17 cellular contexts compared by ENCODE assay signal in the genomic region with DNA sequence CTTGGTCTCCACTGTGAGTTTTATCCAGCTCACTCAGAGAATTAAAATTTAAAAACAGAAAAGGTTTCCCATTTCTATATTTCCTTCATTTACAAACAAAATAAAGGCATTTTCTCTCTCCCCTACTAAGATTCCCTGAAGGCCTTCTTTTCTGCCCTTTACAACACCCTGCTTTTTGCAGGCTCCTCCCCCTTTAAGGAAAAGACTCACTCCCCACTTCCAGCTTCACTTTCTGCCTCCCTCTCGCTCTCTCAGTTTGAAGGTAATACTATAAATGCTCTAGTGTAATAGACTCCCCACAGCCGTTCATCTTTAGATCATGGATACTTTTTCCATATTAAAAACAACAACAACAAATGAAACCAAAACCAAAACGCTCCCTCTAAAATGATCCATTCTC. TPM values are rescaled to one million over a fixed set of nuclear protein-coding genes. Genes with fewer than 3 reads are reported as not detected.
DNase-seq lines count a peak whose midpoint lies in the region; ATAC-seq and TF ChIP-seq lines count a peak whose summit lies in the region.
"Had no signal": no experiment of that assay in that cellular context is flagged by ENCODE, and none has a peak within 500 bp of the region (broad histone marks: within the 10 kb centered on the region; RNA-seq: fewer than 3 reads in every experiment).

No MANE protein-coding gene starts in this region.

- H3K4me3 ChIP-seq in CD4-positive, CD25-positive, alpha-beta regulatory T cell (ENCODE audit: low read depth, low read length), result no peak overlapping the region
- H3K4me3 ChIP-seq in MM.1S (ENCODE audit: low read length) (no peak overlapping the region), adipocyte (ENCODE audit: low read length) (no peak overlapping the region), neural progenitor cell (no peak overlapping the region)
- H3K4me3 ChIP-seq: Peyer's patch had no signal

- H3F3A ChIP-seq in MM.1S (ENCODE audit: insufficient read depth, low read length) (no peaks in the 10 kb centered on the region), neural progenitor cell (ENCODE audit: low read depth) (no peaks in the 10 kb centered on the region)

- H3K79me2 ChIP-seq in MM.1S (ENCODE audit: low read length) (no peaks in the 10 kb centered on the region), neural progenitor cell (ENCODE audit: low read depth) (no peaks in the 10 kb centered on the region)

- no peak overlapping the region for H3K27ac ChIP-seq in CD4-positive, CD25-positive, alpha-beta regulatory T cell (ENCODE audit: insufficient read depth, low read length, poor library complexity, severe bottlenecking)
- no peak overlapping the region for H3K27ac ChIP-seq in MM.1S (ENCODE audit: low read length)
- H3K27ac ChIP-seq in neural progenitor cell, result no peak overlapping the region
- H3K27ac ChIP-seq: Peyer's patch had no signal

- TF ChIP-seq CTCF in MM.1S (IDR thresholded peaks at IDR 0.05; ENCODE audit: low read length) (no peak), neural progenitor cell (IDR thresholded peaks at IDR 0.05) (no peak), endothelial cell (IDR thresholded peaks at IDR 0.05; ENCODE audit: unreplicated experiment) (no peak)

- H4K20me1 ChIP-seq in MM.1S (ENCODE audit: insufficient read depth, low read length), result no peaks in the 10 kb centered on the region
- no peaks in the 10 kb centered on the region for H4K20me1 ChIP-seq in neural progenitor cell (ENCODE audit: low read depth)

- H2AFZ ChIP-seq in MM.1S (ENCODE audit: low read length) (0 out of 2 replicates have a peak overlapping the region, but pooled peaks have one; percentile 4), neural progenitor cell (replicated peaks) (peak overlapping the region; percentile 10)

- no peaks in the 10 kb centered on the region for H3K27me3 ChIP-seq in CD4-positive, CD25-positive, alpha-beta regulatory T cell (ENCODE audit: control insufficient read depth, insufficient read depth, low read length)
- H3K27me3 ChIP-seq in MM.1S (replicated peaks; ENCODE audit: insufficient read depth, low read length) (no peaks in the 10 kb centered on the region), adipocyte (replicated peaks; ENCODE audit: control insufficient read depth, insufficient read depth, low read length) (no peaks in the 10 kb centered on the region), neural progenitor cell (no peaks in the 10 kb centered on the region)
- H3K27me3 ChIP-seq: Peyer's patch had no signal

- peak overlapping the region in 2 of 3 donors; percentile 20 to 37 for H3K27ac Mint-ChIP-seq in CD4-positive, CD25-positive, alpha-beta regulatory T cell
- H3K27ac Mint-ChIP-seq in neural progenitor cell (no peak overlapping the region), endothelial cell (ENCODE audit: unreplicated experiment) (no peak overlapping the region)

- H3K9me3 Mint-ChIP-seq in CD4-positive, CD25-positive, alpha-beta regulatory T cell, result no peaks in the 10 kb centered on the region
- H3K9me3 Mint-ChIP-seq in neural progenitor cell (no peaks in the 10 kb centered on the region), endothelial cell (ENCODE audit: unreplicated experiment) (no peaks in the 10 kb centered on the region)
- H3K9me3 Mint-ChIP-seq: IgD-negative memory B cell had no signal

- no peak overlapping the region for H3K4me3 Mint-ChIP-seq in CD4-positive, CD25-positive, alpha-beta regulatory T cell
- H3K4me3 Mint-ChIP-seq in neural progenitor cell (no peak overlapping the region), endothelial cell (ENCODE audit: unreplicated experiment) (no peak overlapping the region)
- H3K4me3 Mint-ChIP-seq: CD4-positive, alpha-beta memory T cell; IgD-negative memory B cell had no signal

- peaks cover 15% of the 10 kb centered on the region for H3K4me1 ChIP-seq in CD4-positive, CD25-positive, alpha-beta regulatory T cell (ENCODE audit: control insufficient read depth, insufficient read depth, low read length, poor library complexity, severe bottlenecking)
- H3K4me1 ChIP-seq in MM.1S (ENCODE audit: low read length), result peaks cover 26% of the 10 kb centered on the region
- peaks cover 6% of the 10 kb centered on the region for H3K4me1 ChIP-seq in adipocyte (ENCODE audit: control insufficient read depth, insufficient read depth, low read length)
- peaks cover 10% of the 10 kb centered on the region for H3K4me1 ChIP-seq in neural progenitor cell
- H3K4me1 ChIP-seq: Peyer's patch had no signal

- H3K4me2 ChIP-seq in MM.1S (ENCODE audit: low read depth, low read length) (peak overlapping the region; percentile 25; the same call in 1 of the 2 replicates), neural progenitor cell (no peak overlapping the region)

- DNase-seq in CD4-positive, CD25-positive, alpha-beta regulatory T cell, result no peak
- DNase-seq in MM.1S, result no peak
- DNase-seq in adipocyte (ENCODE audit: low read depth), result peak; percentile 25
- DNase-seq in neural progenitor cell (ENCODE audit: low spot score), result no peak
- DNase-seq in endothelial cell (ENCODE audit: low spot score), result no peak
- DNase-seq in stimulated activated CD4-positive, alpha-beta T cell treated with anti-CD3 and anti-CD28 coated beads, Interleukin-2, amount 100 ng/mL, for 24 hours, result no peak
- no peak for DNase-seq in A172 (ENCODE audit: low spot score)
- no peak for DNase-seq in NCI-H345 treated with DMSO at 0.1 percent for 48 hours (lab: John Stamatoyannopoulos, UW; ENCODE audit: unreplicated experiment)
- DNase-seq: AML-193; CD4-positive, alpha-beta memory T cell; GF-D8; NCI-H1048; NCI-H146; NCI-H82; Peyer's patch; SHP77 had no signal

- H3K4me1 Mint-ChIP-seq in CD4-positive, CD25-positive, alpha-beta regulatory T cell, result peaks cover 6 to 65% (median 25%) of the 10 kb centered on the region in 4 donors
- peaks cover 35% of the 10 kb centered on the region for H3K4me1 Mint-ChIP-seq in neural progenitor cell
- peaks cover 2% of the 10 kb centered on the region for H3K4me1 Mint-ChIP-seq in endothelial cell (ENCODE audit: unreplicated experiment)

- no peak for ATAC-seq in CD4-positive, CD25-positive, alpha-beta regulatory T cell (ENCODE audit: low read depth in 2 of 2)

- H3K9me3 ChIP-seq in CD4-positive, CD25-positive, alpha-beta regulatory T cell (ENCODE audit: control insufficient read depth in 2 of 2, low read length in 2 of 2), result no peaks in the 10 kb centered on the region
- H3K9me3 ChIP-seq in MM.1S (replicated peaks; ENCODE audit: insufficient read depth, low read length) (no peaks in the 10 kb centered on the region), adipocyte (ENCODE audit: control insufficient read depth, low read length) (no peaks in the 10 kb centered on the region), neural progenitor cell (ENCODE audit: low read depth) (no peaks in the 10 kb centered on the region)
- H3K9me3 ChIP-seq: Peyer's patch had no signal

- H3K9ac ChIP-seq in MM.1S (ENCODE audit: low read length) (no peak overlapping the region), adipocyte (ENCODE audit: low read length) (no peak overlapping the region), neural progenitor cell (no peak overlapping the region)

- H3K36me3 ChIP-seq in CD4-positive, CD25-positive, alpha-beta regulatory T cell (ENCODE audit: control insufficient read depth, insufficient read depth, low read length), result no peaks in the 10 kb centered on the region
- H3K36me3 ChIP-seq in MM.1S (replicated peaks; ENCODE audit: insufficient read depth, low read length), result no peaks in the 10 kb centered on the region
- no peaks in the 10 kb centered on the region for H3K36me3 ChIP-seq in adipocyte (ENCODE audit: control insufficient read depth, insufficient read depth, low read length, severe bottlenecking)
- no peaks in the 10 kb centered on the region for H3K36me3 ChIP-seq in neural progenitor cell
- H3K36me3 ChIP-seq: Peyer's patch had no signal

- no peaks in the 10 kb centered on the region for H3K27me3 Mint-ChIP-seq in CD4-positive, CD25-positive, alpha-beta regulatory T cell
- H3K27me3 Mint-ChIP-seq in neural progenitor cell (ENCODE audit: insufficient read depth, low read depth), result peaks cover 3% of the 10 kb centered on the region
- peaks cover 2% of the 10 kb centered on the region for H3K27me3 Mint-ChIP-seq in endothelial cell (ENCODE audit: unreplicated experiment)
- H3K27me3 Mint-ChIP-seq: CD4-positive, alpha-beta memory T cell had no signal

- H3K36me3 Mint-ChIP-seq in CD4-positive, CD25-positive, alpha-beta regulatory T cell, result peaks cover 3% of the 10 kb centered on the region
- H3K36me3 Mint-ChIP-seq in neural progenitor cell (no peaks in the 10 kb centered on the region), endothelial cell (ENCODE audit: low read depth, unreplicated experiment) (no peaks in the 10 kb centered on the region)
- H3K36me3 Mint-ChIP-seq: CD4-positive, alpha-beta memory T cell had no signal

- H3K9me2 ChIP-seq in MM.1S (replicated peaks; ENCODE audit: insufficient read depth, low read length), result no peaks in the 10 kb centered on the region

RNA-seq across cellular contexts. Expression of a gene that starts 53.3 kb away (rescaled TPM):
- total RNA-seq in CD4-positive, CD25-positive, alpha-beta regulatory T cell, result 38.2 TPM
- 10 to 100 TPM in 1 of 4 donors, 1 to 10 TPM in 3; 5.6 to 13.0 (median 7.2) TPM for polyA plus RNA-seq in CD4-positive, CD25-positive, alpha-beta regulatory T cell
- 1.4 and 3.7 TPM in 2 replicates for total RNA-seq in neural progenitor cell (ENCODE audit: low replicate concordance)
- total RNA-seq in endothelial cell (ENCODE audit: unreplicated experiment), result 10.6 TPM
- total RNA-seq in A172 (2014; rRNA removed; shearing (Covaris generic)), result 0.10 and 0.14 TPM in 2 replicates

Comparison
In these comparisons a context has a peak if more than half of its experiments do, and no peak if none do; other contexts are left out.
1. H3K27ac Mint-ChIP-seq: peak in CD4-positive, CD25-positive, alpha-beta regulatory T cell (2 of 3); none in neural progenitor cell (single experiment) and endothelial cell (single experiment).